Comparison of ENCODE assay signal across 27 cellular contexts in the genomic region with DNA sequence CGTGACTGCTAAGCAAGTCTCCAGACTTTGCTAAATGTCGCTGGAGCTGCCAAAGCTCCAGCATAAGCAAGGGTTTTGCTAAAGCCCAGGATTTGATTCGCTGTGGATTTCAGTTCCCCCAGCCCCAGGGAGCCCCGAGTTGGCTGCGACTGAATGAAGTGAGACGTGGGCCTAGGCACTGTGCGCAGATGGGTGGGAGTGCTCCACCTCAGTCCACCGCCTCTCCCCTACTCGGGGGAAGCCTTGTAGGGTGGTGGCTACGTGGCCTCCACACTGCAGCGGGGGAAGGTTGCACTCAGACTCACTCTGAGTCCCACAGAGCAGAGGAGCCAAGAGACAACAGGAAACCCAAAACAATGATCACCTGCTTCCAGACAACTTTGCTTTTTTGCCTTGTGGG.
"Had no signal": no experiment of that assay in that cellular context is flagged by ENCODE, and none has a peak within 500 bp of the region (broad histone marks: within the 10 kb centered on the region; RNA-seq: fewer than 3 reads in every experiment).

No MANE protein-coding gene starts in this region.

- H3K9ac ChIP-seq: SK-N-SH had no signal

- H3K4me3 Mint-ChIP-seq: activated CD4-positive, alpha-beta T cell treated with anti-CD3 and anti-CD28 coated beads, Interleukin-2, amount 10 ng/mL, durations not matched to agents 24 days and 14 days; activated CD8-positive, alpha-beta T cell treated with anti-CD3 and anti-CD28 coated beads for 36 hours; activated naive CD4-positive, alpha-beta T cell treated with anti-CD3 and anti-CD28 coated beads for 36 hours; activated T-cell treated with anti-CD3 and anti-CD28 coated beads, Interleukin-2, amount 50 U/mL, for 72 hours; activated T-helper 17 cell treated with anti-CD3 and anti-CD28 coated beads, Interleukin-2, amount 50 U/mL, for 72 hours; T-helper 1 cell treated with Interleukin-12 subunit alpha and Interleukin-12 subunit beta and Interleukin-4 antibody, amounts not matched to agents 30 μg/mL and 1 μg/mL, for 36 hours; T-helper 2 cell treated with Interferon-gamma antibody and Interleukin-4, amounts not matched to agents 5 μg/mL and 100 μg/mL, for 36 hours had no signal

- H3K9me2 ChIP-seq: SK-N-SH had no signal

- H3K27ac ChIP-seq: adrenal gland, SJSA1 had no signal

- H3K27me3 ChIP-seq: adrenal gland, SJSA1 had no signal

- H3K36me3 Mint-ChIP-seq: activated naive CD4-positive, alpha-beta T cell treated with anti-CD3 and anti-CD28 coated beads, Interleukin-2, amount 50 U/mL, for 72 hours; brain had no signal

- H3K36me3 ChIP-seq: adrenal gland, SJSA1 had no signal

- H3K4me2 ChIP-seq: SK-N-SH had no signal

- H3K27me3 Mint-ChIP-seq: activated CD8-positive, alpha-beta T cell treated with anti-CD3 and anti-CD28 coated beads for 36 hours had no signal

- H3K4me1 Mint-ChIP-seq: activated CD4-positive, alpha-beta T cell treated with anti-CD3 and anti-CD28 coated beads, Interleukin-2, amount 10 ng/mL, durations not matched to agents 24 days and 14 days; activated T-helper 17 cell treated with anti-CD3 and anti-CD28 coated beads, Interleukin-2, amount 50 U/mL, for 72 hours had no signal

- H3K4me1 ChIP-seq: adrenal gland, SJSA1 had no signal

- H3K4me3 ChIP-seq: adrenal gland, SJSA1 had no signal

- DNase-seq: activated CD4-positive, alpha-beta T cell treated with anti-CD3 and anti-CD28 coated beads, Interleukin-2, amount 10 ng/mL, durations not matched to agents 24 days and 14 days; activated CD4-positive, alpha-beta T cell treated with anti-CD3 and anti-CD28 coated beads, Interleukin-2, amount 50 U/mL, for 4 hours; activated CD8-positive, alpha-beta T cell treated with anti-CD3 and anti-CD28 coated beads for 36 hours; activated gamma-delta T cell treated with Interleukin-2 at 50 U/mL for 16 hours; activated naive CD4-positive, alpha-beta T cell treated with anti-CD3 and anti-CD28 coated beads for 36 hours; activated T-cell treated with anti-CD3 and anti-CD28 coated beads, Interleukin-2, amount 50 U/mL, for 1 hour; activated T-cell treated with anti-CD3 and anti-CD28 coated beads, Interleukin-2, amount 50 U/mL, for 72 hours; adrenal gland; central memory CD4-positive, alpha-beta T cell; Kasumi-1; KG1; MM.1S; MV-4-11; NCI-H1092; NCI-H1694 treated with DMSO at 0.1 percent for 48 hours; NCI-H226; NCI-H446 treated with DMSO at 0.1 percent for 48 hours; NCI-H524; NCI-H69; SK-N-SH had no signal

- ATAC-seq: activated CD8-positive, alpha-beta T cell treated with anti-CD3 and anti-CD28 coated beads for 36 hours; activated naive CD4-positive, alpha-beta T cell treated with anti-CD3 and anti-CD28 coated beads, Interleukin-2, amount 50 U/mL, for 72 hours; activated T-cell treated with anti-CD3 and anti-CD28 coated beads, Interleukin-2, amount 50 U/mL, for 72 hours; activated T-helper 17 cell treated with anti-CD3 and anti-CD28 coated beads, Interleukin-2, amount 50 U/mL, for 72 hours; Panc1 had no signal

- H3K9me3 Mint-ChIP-seq: activated CD4-positive, alpha-beta T cell treated with anti-CD3 and anti-CD28 coated beads, Interleukin-2, amount 10 ng/mL, durations not matched to agents 24 days and 14 days; activated CD8-positive, alpha-beta T cell treated with anti-CD3 and anti-CD28 coated beads for 36 hours; activated naive CD4-positive, alpha-beta T cell treated with anti-CD3 and anti-CD28 coated beads for 36 hours; activated naive CD4-positive, alpha-beta T cell treated with anti-CD3 and anti-CD28 coated beads, Interleukin-2, amount 50 U/mL, for 72 hours; activated T-cell treated with anti-CD3 and anti-CD28 coated beads, Interleukin-2, amount 50 U/mL, for 72 hours; activated T-helper 17 cell treated with anti-CD3 and anti-CD28 coated beads, Interleukin-2, amount 50 U/mL, for 72 hours; brain; T-helper 1 cell treated with Interleukin-12 subunit alpha and Interleukin-12 subunit beta and Interleukin-4 antibody, amounts not matched to agents 30 μg/mL and 1 μg/mL, for 36 hours; T-helper 2 cell treated with Interferon-gamma antibody and Interleukin-4, amounts not matched to agents 5 μg/mL and 100 μg/mL, for 36 hours had no signal

- H3K9me3 ChIP-seq: adrenal gland, SJSA1, SK-N-SH had no signal

- H3K27ac Mint-ChIP-seq: activated CD4-positive, alpha-beta T cell treated with anti-CD3 and anti-CD28 coated beads, Interleukin-2, amount 10 ng/mL, durations not matched to agents 24 days and 14 days; activated CD8-positive, alpha-beta T cell treated with anti-CD3 and anti-CD28 coated beads for 36 hours; activated naive CD4-positive, alpha-beta T cell treated with anti-CD3 and anti-CD28 coated beads for 36 hours; activated naive CD4-positive, alpha-beta T cell treated with anti-CD3 and anti-CD28 coated beads, Interleukin-2, amount 50 U/mL, for 72 hours; activated T-cell treated with anti-CD3 and anti-CD28 coated beads, Interleukin-2, amount 50 U/mL, for 72 hours; activated T-helper 17 cell treated with anti-CD3 and anti-CD28 coated beads, Interleukin-2, amount 50 U/mL, for 72 hours; T-helper 1 cell treated with Interleukin-12 subunit alpha and Interleukin-12 subunit beta and Interleukin-4 antibody, amounts not matched to agents 30 μg/mL and 1 μg/mL, for 36 hours; T-helper 2 cell treated with Interferon-gamma antibody and Interleukin-4, amounts not matched to agents 5 μg/mL and 100 μg/mL, for 36 hours had no signal
